ENCODE assay signal across 2 cellular contexts in the genomic region with DNA sequence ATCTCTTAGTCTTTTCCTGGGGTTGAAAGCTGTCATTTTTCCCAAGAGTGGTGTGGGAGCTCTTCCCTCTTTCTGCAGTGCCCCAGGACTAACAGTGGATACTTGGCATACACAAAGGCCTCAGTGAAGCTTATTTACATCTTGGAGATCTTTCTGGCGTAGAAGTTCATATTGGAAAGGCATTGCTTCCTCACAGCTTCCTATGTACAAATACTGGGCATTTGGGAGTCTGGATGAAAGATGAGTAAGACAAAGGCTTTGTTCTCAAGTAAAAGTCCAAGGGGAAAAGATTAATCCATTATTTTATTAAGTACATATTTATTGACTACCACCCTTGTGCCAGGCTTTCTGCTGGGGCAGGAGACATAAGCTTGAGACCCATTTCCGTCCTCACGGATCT.
TF ChIP-seq lines count a peak whose summit lies in the region.

No MANE protein-coding gene starts in this region.

TF ChIP-seq in SK-N-SH, 30 proteins besides CTCF, POLR2A, EP300 and RAD21 (continued from another document):
- TF ChIP-seq, protein P1, sequence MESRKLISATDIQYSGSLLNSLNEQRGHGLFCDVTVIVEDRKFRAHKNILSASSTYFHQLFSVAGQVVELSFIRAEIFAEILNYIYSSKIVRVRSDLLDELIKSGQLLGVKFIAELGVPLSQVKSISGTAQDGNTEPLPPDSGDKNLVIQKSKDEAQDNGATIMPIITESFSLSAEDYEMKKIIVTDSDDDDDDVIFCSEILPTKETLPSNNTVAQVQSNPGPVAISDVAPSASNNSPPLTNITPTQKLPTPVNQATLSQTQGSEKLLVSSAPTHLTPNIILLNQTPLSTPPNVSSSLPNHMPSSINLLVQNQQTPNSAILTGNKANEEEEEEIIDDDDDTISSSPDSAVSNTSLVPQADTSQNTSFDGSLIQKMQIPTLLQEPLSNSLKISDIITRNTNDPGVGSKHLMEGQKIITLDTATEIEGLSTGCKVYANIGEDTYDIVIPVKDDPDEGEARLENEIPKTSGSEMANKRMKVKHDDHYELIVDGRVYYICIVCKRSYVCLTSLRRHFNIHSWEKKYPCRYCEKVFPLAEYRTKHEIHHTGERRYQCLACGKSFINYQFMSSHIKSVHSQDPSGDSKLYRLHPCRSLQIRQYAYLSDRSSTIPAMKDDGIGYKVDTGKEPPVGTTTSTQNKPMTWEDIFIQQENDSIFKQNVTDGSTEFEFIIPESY (IDR thresholded peaks at IDR 0.05; ENCODE audit: borderline replicate concordance, low read depth): no peak
- no peak for TF ChIP-seq SMC3 (IDR thresholded peaks at IDR 0.05; ENCODE audit: low read depth, low read length)

TF ChIP-seq in SK-N-SH treated with all-trans-retinoic acid at 6 μM for 48 hours, 23 proteins besides CTCF, POLR2A, EP300 and RAD21:
- TF ChIP-seq, protein P2, sequence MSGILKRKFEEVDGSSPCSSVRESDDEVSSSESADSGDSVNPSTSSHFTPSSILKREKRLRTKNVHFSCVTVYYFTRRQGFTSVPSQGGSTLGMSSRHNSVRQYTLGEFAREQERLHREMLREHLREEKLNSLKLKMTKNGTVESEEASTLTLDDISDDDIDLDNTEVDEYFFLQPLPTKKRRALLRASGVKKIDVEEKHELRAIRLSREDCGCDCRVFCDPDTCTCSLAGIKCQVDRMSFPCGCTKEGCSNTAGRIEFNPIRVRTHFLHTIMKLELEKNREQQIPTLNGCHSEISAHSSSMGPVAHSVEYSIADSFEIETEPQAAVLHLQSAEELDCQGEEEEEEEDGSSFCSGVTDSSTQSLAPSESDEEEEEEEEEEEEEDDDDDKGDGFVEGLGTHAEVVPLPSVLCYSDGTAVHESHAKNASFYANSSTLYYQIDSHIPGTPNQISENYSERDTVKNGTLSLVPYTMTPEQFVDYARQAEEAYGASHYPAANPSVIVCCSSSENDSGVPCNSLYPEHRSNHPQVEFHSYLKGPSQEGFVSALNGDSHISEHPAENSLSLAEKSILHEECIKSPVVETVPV (CRISPR knock-in tag; IDR thresholded peaks at IDR 0.05): no peak
- TF ChIP-seq ISL1 (CRISPR knock-in tag; IDR thresholded peaks at IDR 0.05) (no peak), ZNF565 (CRISPR knock-in tag; conservative IDR thresholded peaks at IDR 0.05; ENCODE audit: low read depth) (no peak), ARNTL (CRISPR knock-in tag; IDR thresholded peaks at IDR 0.05; ENCODE audit: borderline replicate concordance, low read depth) (no peak), SNAI2 (CRISPR knock-in tag; IDR thresholded peaks at IDR 0.05) (no peak), ZNF8 (CRISPR knock-in tag; IDR thresholded peaks at IDR 0.05) (no peak), TCF4 (CRISPR knock-in tag; IDR thresholded peaks at IDR 0.05; ENCODE audit: borderline replicate concordance) (no peak), ESRRG (CRISPR knock-in tag; IDR thresholded peaks at IDR 0.05) (no peak)
- TF ChIP-seq, protein P3, sequence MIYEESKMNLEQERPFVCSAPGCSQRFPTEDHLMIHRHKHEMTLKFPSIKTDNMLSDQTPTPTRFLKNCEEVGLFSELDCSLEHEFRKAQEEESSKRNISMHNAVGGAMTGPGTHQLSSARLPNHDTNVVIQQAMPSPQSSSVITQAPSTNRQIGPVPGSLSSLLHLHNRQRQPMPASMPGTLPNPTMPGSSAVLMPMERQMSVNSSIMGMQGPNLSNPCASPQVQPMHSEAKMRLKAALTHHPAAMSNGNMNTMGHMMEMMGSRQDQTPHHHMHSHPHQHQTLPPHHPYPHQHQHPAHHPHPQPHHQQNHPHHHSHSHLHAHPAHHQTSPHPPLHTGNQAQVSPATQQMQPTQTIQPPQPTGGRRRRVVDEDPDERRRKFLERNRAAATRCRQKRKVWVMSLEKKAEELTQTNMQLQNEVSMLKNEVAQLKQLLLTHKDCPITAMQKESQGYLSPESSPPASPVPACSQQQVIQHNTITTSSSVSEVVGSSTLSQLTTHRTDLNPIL (CRISPR knock-in tag; IDR thresholded peaks at IDR 0.05; ENCODE audit: low read depth): no peak
- TF ChIP-seq, protein P4, sequence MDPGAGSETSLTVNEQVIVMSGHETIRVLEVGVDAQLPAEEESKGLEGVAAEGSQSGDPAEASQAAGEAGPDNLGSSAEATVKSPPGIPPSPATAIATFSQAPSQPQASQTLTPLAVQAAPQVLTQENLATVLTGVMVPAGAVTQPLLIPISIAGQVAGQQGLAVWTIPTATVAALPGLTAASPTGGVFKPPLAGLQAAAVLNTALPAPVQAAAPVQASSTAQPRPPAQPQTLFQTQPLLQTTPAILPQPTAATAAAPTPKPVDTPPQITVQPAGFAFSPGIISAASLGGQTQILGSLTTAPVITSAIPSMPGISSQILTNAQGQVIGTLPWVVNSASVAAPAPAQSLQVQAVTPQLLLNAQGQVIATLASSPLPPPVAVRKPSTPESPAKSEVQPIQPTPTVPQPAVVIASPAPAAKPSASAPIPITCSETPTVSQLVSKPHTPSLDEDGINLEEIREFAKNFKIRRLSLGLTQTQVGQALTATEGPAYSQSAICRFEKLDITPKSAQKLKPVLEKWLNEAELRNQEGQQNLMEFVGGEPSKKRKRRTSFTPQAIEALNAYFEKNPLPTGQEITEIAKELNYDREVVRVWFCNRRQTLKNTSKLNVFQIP (CRISPR knock-in tag; IDR thresholded peaks at IDR 0.05; ENCODE audit: borderline replicate concordance, low read depth): no peak
